In the genomic region with DNA sequence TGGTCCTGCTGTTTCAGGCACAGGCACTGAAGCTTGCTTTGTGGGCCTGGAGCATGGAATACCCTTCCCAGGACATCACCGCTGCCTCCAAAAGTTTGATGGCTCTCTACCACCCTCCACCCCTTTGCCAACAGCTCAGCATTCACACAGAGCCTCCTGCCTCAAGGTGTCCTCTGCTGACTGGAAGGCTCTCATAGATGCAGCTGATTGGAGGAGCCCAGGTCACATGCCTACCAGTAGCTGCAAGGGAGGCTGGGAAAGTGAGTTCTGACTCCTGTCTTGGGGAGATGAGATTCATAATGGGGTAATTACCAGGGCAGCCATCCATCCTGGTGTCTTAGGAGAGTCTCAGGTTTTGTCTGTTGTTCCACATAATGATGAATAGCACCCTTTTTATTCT, we compare ENCODE assay signal across 2 cellular contexts.
TF ChIP-seq lines count a peak whose summit lies in the region.

No MANE protein-coding gene starts in this region.

TF ChIP-seq in IMR-90, 13 proteins besides CTCF, POLR2A, EP300 and RAD21:
- TF ChIP-seq BHLHE40 (IDR thresholded peaks at IDR 0.05; ENCODE audit: low read depth, low read length) (no peak), CEBPB (IDR thresholded peaks at IDR 0.05; ENCODE audit: low read depth, low read length) (no peak), FOS (IDR thresholded peaks at IDR 0.05; ENCODE audit: low read depth, low read length) (no peak)

TF ChIP-seq in GM12878, 131 proteins besides CTCF, POLR2A, EP300 and RAD21:
- TF ChIP-seq SMC3 (IDR thresholded peaks at IDR 0.05; ENCODE audit: borderline replicate concordance, low read length) (no peak), SIX5 (IDR thresholded peaks at IDR 0.05; ENCODE audit: low read depth, low read length, severe bottlenecking) (peak; percentile 22)
- TF ChIP-seq, protein P1, sequence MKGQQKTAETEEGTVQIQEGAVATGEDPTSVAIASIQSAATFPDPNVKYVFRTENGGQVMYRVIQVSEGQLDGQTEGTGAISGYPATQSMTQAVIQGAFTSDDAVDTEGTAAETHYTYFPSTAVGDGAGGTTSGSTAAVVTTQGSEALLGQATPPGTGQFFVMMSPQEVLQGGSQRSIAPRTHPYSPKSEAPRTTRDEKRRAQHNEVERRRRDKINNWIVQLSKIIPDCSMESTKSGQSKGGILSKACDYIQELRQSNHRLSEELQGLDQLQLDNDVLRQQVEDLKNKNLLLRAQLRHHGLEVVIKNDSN (IDR thresholded peaks at IDR 0.05; ENCODE audit: borderline replicate concordance, extremely low read length, insufficient read depth, low read depth, low read length), result peak; percentile 42
